27 cellular contexts compared by ENCODE assay signal in the genomic region with DNA sequence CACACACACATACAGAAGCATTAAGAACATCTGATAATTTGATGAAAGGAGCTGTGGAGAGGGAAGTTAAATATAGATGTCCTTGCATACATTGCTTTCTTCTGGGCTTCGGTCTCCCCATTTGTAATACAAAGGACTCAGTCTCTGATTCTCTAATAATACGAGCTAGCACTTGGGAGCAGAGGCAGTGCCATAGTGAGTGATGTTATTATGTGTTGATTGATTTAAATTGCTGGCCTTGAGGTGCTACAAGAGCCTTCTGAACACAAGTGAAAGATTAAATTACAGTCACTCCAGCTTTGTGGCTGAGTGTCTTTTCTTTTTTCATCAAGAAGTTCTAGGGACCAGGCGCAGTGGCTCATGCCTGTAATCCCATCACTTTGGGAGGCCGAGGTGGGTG.
"Had no signal": no experiment of that assay in that cellular context is flagged by ENCODE, and none has a peak within 500 bp of the region (broad histone marks: within the 10 kb centered on the region; RNA-seq: fewer than 3 reads in every experiment).

No MANE protein-coding gene starts in this region.

- H3K9me3 ChIP-seq: adrenal gland, body of pancreas, breast epithelium had no signal

- H3K4me1 ChIP-seq: adrenal gland, body of pancreas, breast epithelium had no signal

- H3K4me3 ChIP-seq: adrenal gland, body of pancreas, breast epithelium, PC-9 had no signal

- DNase-seq: activated CD4-positive, alpha-beta memory T cell treated with anti-CD3 and anti-CD28 coated beads, Interleukin-2, amount 10 ng/mL, durations not matched to agents 7 days and 5 days; activated CD4-positive, alpha-beta T cell treated with anti-CD3 and anti-CD28 coated beads for 1 hour; activated CD4-positive, alpha-beta T cell treated with anti-CD3 and anti-CD28 coated beads for 48 hours; activated CD4-positive, CD25-positive, alpha-beta regulatory T cell; activated CD8-positive, alpha-beta memory T cell treated with anti-CD3 and anti-CD28 coated beads for 24 hours; activated CD8-positive, alpha-beta memory T cell treated with anti-CD3 and anti-CD28 coated beads, Interleukin-2, amount 10 ng/mL, durations not matched to agents 7 days and 5 days; activated CD8-positive, alpha-beta memory T cell treated with anti-CD3 and anti-CD28 coated beads, Interleukin-2, amount 50 U/mL, for 48 hours; activated effector memory CD4-positive, alpha-beta T cell treated with Interleukin-2 at 50 U/mL for 16 hours; activated naive CD4-positive, alpha-beta T cell; activated T-cell treated with anti-CD3 and anti-CD28 coated beads, Interleukin-2, amount 50 U/mL, for 48 hours; adrenal gland; body of pancreas; Karpas-422; KBM-7; NCI-H1105; NCI-H2029; NCI-H2171; NCI-H226; NCI-H446 treated with DMSO at 0.1 percent for 48 hours; NCI-H524; PC-9; SW 1271; T-helper 1 cell; T1000; WERI-Rb-1 had no signal

- H3K27ac ChIP-seq: adrenal gland, body of pancreas, breast epithelium, PC-9, RWPE1, WERI-Rb-1 had no signal

- H3K27me3 ChIP-seq: adrenal gland, body of pancreas had no signal

- H3K36me3 ChIP-seq: adrenal gland, breast epithelium, WERI-Rb-1 had no signal
